In genomic region chr5:20113930-20114329, GRCh38 we compare ENCODE assay signal across 24 cellular contexts.
"Had no signal": no experiment of that assay in that cellular context is flagged by ENCODE, and none has a peak within 500 bp of the region (broad histone marks: within the 10 kb centered on the region; RNA-seq: fewer than 3 reads in every experiment).

No MANE protein-coding gene starts in this region.

- ATAC-seq: foreskin keratinocyte; gastroesophageal sphincter; heart left ventricle; left lung; left ventricle myocardium superior; lower lobe of right lung; mucosa of descending colon; naive thymus-derived CD8-positive, alpha-beta T cell had no signal

- DNase-seq: dermis blood vessel endothelial cell; dorsolateral prefrontal cortex; effector CD4-positive, alpha-beta T cell; effector memory CD4-positive, alpha-beta T cell; foreskin keratinocyte; heart left ventricle; hypothalamus; immature natural killer cell; islet precursor cell; kidney; left cardiac atrium; left lung; left ventricle myocardium superior; lower lobe of right lung; mesenchymal stem cell; mucosa of descending colon; naive B cell; naive thymus-derived CD8-positive, alpha-beta T cell had no signal

- H3K4me1 ChIP-seq: esophagus muscularis mucosa, foreskin keratinocyte, gastroesophageal sphincter, heart left ventricle, left lung, lower lobe of right lung had no signal

- H2AFZ ChIP-seq: hepatocyte had no signal

- H3K36me3 ChIP-seq: esophagus muscularis mucosa, gastroesophageal sphincter, heart left ventricle, left lung, lower lobe of right lung had no signal

- H3K9me3 ChIP-seq: esophagus muscularis mucosa, gastroesophageal sphincter, left lung, lower lobe of right lung had no signal

- H3K27ac ChIP-seq: coronary artery, esophagus muscularis mucosa, foreskin keratinocyte, gastroesophageal sphincter, heart left ventricle, hepatocyte, left lung, lower lobe of right lung had no signal

- H3K4me3 ChIP-seq: coronary artery, dorsolateral prefrontal cortex, esophagus muscularis mucosa, gastroesophageal sphincter, heart left ventricle, hepatocyte, left lung, lower lobe of right lung, mucosa of descending colon had no signal

- FAIRE-seq: endothelial cell of umbilical vein, frontal cortex, kidney had no signal

- H3K27me3 ChIP-seq: dorsolateral prefrontal cortex, esophagus muscularis mucosa, foreskin keratinocyte, gastroesophageal sphincter, heart left ventricle, hepatocyte, left lung had no signal

- H3K4me2 ChIP-seq: hepatocyte had no signal

- H3K79me2 ChIP-seq: hepatocyte had no signal
